Comparison of ENCODE assay signal across 8 cellular contexts in the genomic region with DNA sequence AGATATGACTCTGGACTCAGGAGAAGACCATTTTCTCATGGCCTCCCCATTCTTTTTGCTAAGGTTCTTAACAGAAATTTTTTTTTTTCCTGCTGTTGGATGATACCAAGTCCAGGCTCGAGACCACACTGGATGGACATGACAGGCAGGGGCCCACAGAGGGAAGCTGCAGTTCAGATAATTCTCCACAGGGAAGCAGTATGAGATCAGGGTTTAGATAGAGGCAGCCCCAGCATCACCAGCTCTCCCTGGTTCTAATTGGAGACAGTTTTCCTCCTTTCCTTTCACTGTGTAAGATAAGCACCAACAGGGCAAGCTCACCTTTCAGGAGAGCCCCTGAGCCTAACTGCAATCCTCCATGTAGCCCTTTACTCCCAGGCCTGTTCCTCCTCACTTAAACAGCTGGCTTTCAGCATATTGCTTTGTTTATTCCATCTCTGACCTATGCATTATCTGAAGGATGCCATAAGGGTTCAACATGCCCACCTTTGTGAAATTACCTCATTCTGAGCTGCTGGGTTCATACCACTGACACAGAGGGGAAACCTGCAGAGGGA.
DNase-seq lines count a peak whose midpoint lies in the region; ATAC-seq, FAIRE-seq and TF ChIP-seq lines count a peak whose summit lies in the region.

No MANE protein-coding gene starts in this region.

- H3K27me3 Mint-ChIP-seq in mesothelial cell of epicardium (ENCODE audit: low read depth): peaks cover 14% of the 10 kb centered on the region

- in situ Hi-C loops in GM12878 (cut with MboI): no loop called here

- ATAC-seq in Right ventricle myocardium inferior: no peak
- ATAC-seq in GM12878: peak; percentile 63
- no peak for ATAC-seq in GM21717 (IDR thresholded peaks at IDR 0.05; ENCODE audit: unreplicated experiment)

- no peak overlapping the region for H2BK120ac ChIP-seq in trophoblast cell (ENCODE audit: insufficient read depth, low read length, poor library complexity)

- RAD21 ChIA-PET in GM12878 (lab: Charles Lee; ENCODE audit: unreplicated experiment): interaction anchor here (0.6 to 3.1 kb wide), 10 partner anchors 11 to 403 kb away, joined by 3 to 16 read pairs (median 4); a partner anchor contains a TSS

- FAIRE-seq in GM12878 (lab: Jason Lieb, UNC) (no peak), GM12891 (lab: Jason Lieb, UNC) (no peak)

- CTCF ChIA-PET in GM12878 (lab: Yijun Ruan, JAX): interaction anchor here (0.6 to 2.2 kb wide), 20 partner anchors 12 to 377 kb away, joined by 3 to 17 read pairs (median 4); a partner anchor contains a TSS

- H3K36me3 ChIP-seq in left ventricle myocardium inferior (no peaks in the 10 kb centered on the region), GM12878 (ENCODE audit: control insufficient read depth in 2 of 2, insufficient read depth in 2 of 2, low read length in 1 of 2) (peaks cover 0 to 7% of the 10 kb centered on the region in 2 experiments; a peak in 1 of 4 replicates), trophoblast cell (ENCODE audit: control insufficient read depth in 1 of 2, insufficient read depth in 2 of 2, low read length in 2 of 2) (no peaks in the 10 kb centered on the region)

- H3K4me3 ChIP-seq in left ventricle myocardium inferior: no peak overlapping the region
- H3K4me3 ChIP-seq in GM12878: no peak overlapping the region
- no peak overlapping the region for H3K4me3 ChIP-seq in trophoblast cell (ENCODE audit: low read depth, low read length)

- H3K4me1 ChIP-seq in left ventricle myocardium inferior: no peaks in the 10 kb centered on the region
- no peaks in the 10 kb centered on the region for H3K4me1 ChIP-seq in GM12878 (ENCODE audit: control insufficient read depth, insufficient read depth, low read length)
- H3K4me1 ChIP-seq in trophoblast cell (ENCODE audit: control insufficient read depth in 1 of 2, insufficient read depth in 2 of 2, low read length in 2 of 2): no peaks in the 10 kb centered on the region

- H3K79me2 ChIP-seq in GM12878 (ENCODE audit: control insufficient read depth, insufficient read depth, low read length) (no peaks in the 10 kb centered on the region), trophoblast cell (ENCODE audit: control insufficient read depth, insufficient read depth, low read length, poor library complexity) (no peaks in the 10 kb centered on the region)

- DNase-seq in left ventricle myocardium inferior (no peak), Right ventricle myocardium inferior (ENCODE audit: missing footprints) (no peak), NCI-H2107 (lab: John Stamatoyannopoulos, UW) (peak; percentile 17), GM12878 (ENCODE audit: low read depth, low spot score) (no peak), mesothelial cell of epicardium (ENCODE audit: low spot score in 2 of 2, unreplicated experiment in 2 of 2) (peak in 1 of 2 experiments; percentile 48), GM12891 (ENCODE audit: insufficient read length, low spot score) (no peak), trophoblast cell (no peak)

- H3K4me2 ChIP-seq in GM12878 (ENCODE audit: control insufficient read depth, insufficient read depth) (no peak overlapping the region), trophoblast cell (ENCODE audit: low read length) (no peak overlapping the region)

- no peak overlapping the region for H4K12ac ChIP-seq in trophoblast cell (ENCODE audit: low read depth, low read length)

- H3K4ac ChIP-seq in trophoblast cell (ENCODE audit: low read depth, low read length): no peak overlapping the region

- H3K9ac ChIP-seq in GM12878 (ENCODE audit: control insufficient read depth, insufficient read depth, low read length) (no peak overlapping the region), trophoblast cell (ENCODE audit: low read length) (no peak overlapping the region)

- H3K4me3 Mint-ChIP-seq in mesothelial cell of epicardium: no peak overlapping the region

- H3K4me1 Mint-ChIP-seq in mesothelial cell of epicardium: peaks cover 25% of the 10 kb centered on the region

- no peak for TF ChIP-seq EP300 in GM12878 (IDR thresholded peaks at IDR 0.05; ENCODE audit: borderline replicate concordance in 1 of 2, control insufficient read depth in 1 of 2, low read depth in 2 of 2, low read length in 2 of 2)

- TF ChIP-seq CTCF in left ventricle myocardium inferior (IDR thresholded peaks at IDR 0.05; ENCODE audit: borderline replicate concordance) (peak; percentile 62), GM12878 (IDR thresholded peaks at IDR 0.05 in 2 of 3, conservative IDR thresholded peaks at IDR 0.05 in 1 of 3; ENCODE audit: control insufficient read depth in 2 of 3, extremely low read depth in 1 of 3, insufficient read depth in 1 of 3, low read depth in 3 of 3, low read length in 3 of 3) (peak; percentile 25 to 53 (median 50); a peak in 5 of 6 replicates), mesothelial cell of epicardium (IDR thresholded peaks at IDR 0.05; ENCODE audit: unreplicated experiment) (peak; percentile 49)

- no TSS peak for BruUV-seq in GM12878 (replicated peaks; lab: Mats Ljungman, UMichigan)

- TF ChIP-seq POLR2A in GM12878 (IDR thresholded peaks at IDR 0.05; ENCODE audit: low read depth, low read length): no peak
- TF ChIP-seq POLR2A in GM12891 (IDR thresholded peaks at IDR 0.05; ENCODE audit: low read depth, low read length): no peak

- no peaks in the 10 kb centered on the region for H3K79me1 ChIP-seq in trophoblast cell (ENCODE audit: low read length)

- no peaks in the 10 kb centered on the region for H4K20me1 ChIP-seq in GM12878 (ENCODE audit: control insufficient read depth, insufficient read depth)

- H4K91ac ChIP-seq in trophoblast cell (ENCODE audit: low read depth, low read length): no peak overlapping the region

- H2AK5ac ChIP-seq in trophoblast cell (ENCODE audit: low read length): no peak overlapping the region

- POLR2A ChIA-PET in GM12878 (lab: Charles Lee): interaction anchor here (0.5 to 1.4 kb wide), 4 partner anchors 24 to 101 kb away, joined by 3 to 7 read pairs (median 6); no protein-coding TSS in a partner anchor

- intact Hi-C loops in left ventricle myocardium inferior (cut with micrococcal nuclease): no loop called here
- intact Hi-C loops in Right ventricle myocardium inferior (cut with DNase I): no loop called here
- intact Hi-C loops in GM12878 (cut with micrococcal nuclease; ENCODE audit: unreplicated experiment): no loop called here

- no peak overlapping the region for H3K27ac Mint-ChIP-seq in mesothelial cell of epicardium

- no peaks in the 10 kb centered on the region for H3K9me3 Mint-ChIP-seq in mesothelial cell of epicardium

- H3K14ac ChIP-seq in trophoblast cell (ENCODE audit: low read length): no peak overlapping the region

- no peak overlapping the region for H4K8ac ChIP-seq in trophoblast cell (ENCODE audit: low read depth, low read length)

- no peak overlapping the region for H2BK12ac ChIP-seq in trophoblast cell (ENCODE audit: low read length)

- H2AFZ ChIP-seq in GM12878 (ENCODE audit: control insufficient read depth, low read depth, low read length): no peak overlapping the region
- no peak overlapping the region for H2AFZ ChIP-seq in trophoblast cell (ENCODE audit: insufficient read depth, low read length, poor library complexity)

- H3K27me3 ChIP-seq in left ventricle myocardium inferior (ENCODE audit: low read depth) (peaks cover 73% of the 10 kb centered on the region), GM12878 (replicated peaks in 1 of 2; ENCODE audit: control insufficient read depth in 2 of 2, insufficient read depth in 2 of 2, low read length in 1 of 2) (no peaks in the 10 kb centered on the region), trophoblast cell (ENCODE audit: insufficient read depth, low read length) (no peaks in the 10 kb centered on the region)

- H3K36me3 Mint-ChIP-seq in mesothelial cell of epicardium: no peaks in the 10 kb centered on the region

- SMC1A ChIA-PET in GM12878 (lab: Charles Lee; ENCODE audit: uncharacterized antibody, unreplicated experiment): interaction anchor here (0.6 to 3.2 kb wide), 13 partner anchors 8 to 377 kb away, joined by 3 to 16 read pairs (median 3); a partner anchor contains a TSS

- 0% methylated on average over 1 of the region's 1 CpG for WGBS in GM12878 (ENCODE audit: insufficient coverage, insufficient replicate concordance, low lambda C conversion rate, missing lambda C conversion rate)
- WGBS in trophoblast cell (ENCODE audit: extremely low coverage, insufficient coverage, insufficient read length): no CpG with 5 or more reads among the region's 1 CpG

- no peak overlapping the region for H3K18ac ChIP-seq in trophoblast cell (ENCODE audit: low read length)

- H3K9me3 ChIP-seq in left ventricle myocardium inferior (replicated peaks): no peaks in the 10 kb centered on the region
- H3K9me3 ChIP-seq in GM12878 (replicated peaks; ENCODE audit: control insufficient read depth, insufficient read depth, low read length): no peaks in the 10 kb centered on the region
- H3K9me3 ChIP-seq in trophoblast cell (ENCODE audit: insufficient read depth, low read depth, low read length): no peaks in the 10 kb centered on the region

- H3K23ac ChIP-seq in trophoblast cell (ENCODE audit: low read length): no peak overlapping the region

- TF ChIP-seq RAD21 in GM12878 (IDR thresholded peaks at IDR 0.05; ENCODE audit: insufficient read depth, low read depth, low read length): peak; percentile 67

- no peak overlapping the region for H2BK5ac ChIP-seq in trophoblast cell (ENCODE audit: low read depth, low read length, poor library complexity)

- no peak overlapping the region for H3K27ac ChIP-seq in left ventricle myocardium inferior (replicated peaks)
- H3K27ac ChIP-seq in GM12878 (ENCODE audit: control insufficient read depth, insufficient read depth): no peak overlapping the region
- no peak overlapping the region for H3K27ac ChIP-seq in trophoblast cell (ENCODE audit: low read depth, low read length)

TF ChIP-seq in GM12878, 131 proteins besides CTCF, POLR2A, EP300 and RAD21:
- no peak for TF ChIP-seq ESRRA (IDR thresholded peaks at IDR 0.05; ENCODE audit: low read length)
- TF ChIP-seq SMC3 (IDR thresholded peaks at IDR 0.05; ENCODE audit: borderline replicate concordance, low read length): peak; percentile 20; the same call in 1 of the 2 replicates

TF ChIP-seq in GM12891, 5 proteins besides CTCF, POLR2A, EP300 and RAD21:
- no peak for TF ChIP-seq TAF1 (IDR thresholded peaks at IDR 0.05; ENCODE audit: low read depth, low read length)
- TF ChIP-seq PAX5 (IDR thresholded peaks at IDR 0.05; ENCODE audit: insufficient read depth, low read length, severe bottlenecking): no peak
- TF ChIP-seq POU2F2 (IDR thresholded peaks at IDR 0.05; ENCODE audit: low read depth, low read length): no peak
- TF ChIP-seq SPI1 (IDR thresholded peaks at IDR 0.05; ENCODE audit: low read depth, low read length): no peak
- no peak for TF ChIP-seq POLR2AphosphoS5 (IDR thresholded peaks at IDR 0.05; ENCODE audit: low read depth, low read length)
